9 cellular contexts compared by ENCODE assay signal in genomic region chr11:67400251-67400941, GRCh38. TPM values are rescaled to one million over a fixed set of nuclear protein-coding genes. Genes with fewer than 3 reads are reported as not detected.
DNase-seq lines count a peak whose midpoint lies in the region; ATAC-seq and TF ChIP-seq lines count a peak whose summit lies in the region.
"Had no signal": no experiment of that assay in that cellular context is flagged by ENCODE, and none has a peak within 500 bp of the region (broad histone marks: within the 10 kb centered on the region; RNA-seq: fewer than 3 reads in every experiment).

No MANE protein-coding gene starts in this region.

- ATAC-seq in GM23338: no peak
- ATAC-seq in activated CD8-positive, alpha-beta T cell treated with anti-CD3 and anti-CD28 coated beads, Interleukin-2, amount 10 ng/mL, durations not matched to agents 7 days and 5 days: no peak
- peak in 5 of 8 donors; percentile 4 to 36 (median 6) for ATAC-seq in heart right ventricle
- ATAC-seq in GM21619 (IDR thresholded peaks at IDR 0.05; ENCODE audit: unreplicated experiment): no peak
- ATAC-seq in HG03039 (IDR thresholded peaks at IDR 0.05; ENCODE audit: unreplicated experiment): no peak

- CTCF ChIA-PET in activated CD8-positive, alpha-beta T cell treated with anti-CD3 and anti-CD28 coated beads, Interleukin-2, amount 10 ng/mL, durations not matched to agents 7 days and 5 days (lab: Charles Lee): interaction anchor here (0.8 to 5.7 kb wide), 15 partner anchors 9 to 184 kb away, joined by 3 to 73 read pairs (median 9); partner anchors contain the start of genes AIP, GSTP1, PITPNM1 and POLD4

- peak overlapping the region; percentile 76 for H3K4me3 Mint-ChIP-seq in GM23338
- H3K4me3 Mint-ChIP-seq in activated CD8-positive, alpha-beta T cell treated with anti-CD3 and anti-CD28 coated beads, Interleukin-2, amount 10 ng/mL, durations not matched to agents 7 days and 5 days: peak overlapping the region; percentile 90

- no peak overlapping the region for H2AFZ ChIP-seq in GM23338

- H3K79me2 ChIP-seq in GM23338 (replicated peaks; ENCODE audit: insufficient read depth): peaks cover 16% of the 10 kb centered on the region

- peaks cover 30% of the 10 kb centered on the region for H3K4me1 Mint-ChIP-seq in GM23338
- peaks cover 64% of the 10 kb centered on the region for H3K4me1 Mint-ChIP-seq in activated CD8-positive, alpha-beta T cell treated with anti-CD3 and anti-CD28 coated beads, Interleukin-2, amount 10 ng/mL, durations not matched to agents 7 days and 5 days (ENCODE audit: low read depth)

- H3K4me2 ChIP-seq in GM23338: peak overlapping the region; percentile 91

- peak overlapping the region; percentile 90 to 98 (median 96) for H3K9ac ChIP-seq in skeletal muscle tissue (ENCODE audit: low read depth in 1 of 3, low read length in 3 of 3)

- H3K9me2 ChIP-seq in GM23338 (ENCODE audit: insufficient read depth): no peaks in the 10 kb centered on the region

- no peaks in the 10 kb centered on the region for H3K9me3 Mint-ChIP-seq in GM23338
- no peaks in the 10 kb centered on the region for H3K9me3 Mint-ChIP-seq in activated CD8-positive, alpha-beta T cell treated with anti-CD3 and anti-CD28 coated beads, Interleukin-2, amount 10 ng/mL, durations not matched to agents 7 days and 5 days (ENCODE audit: insufficient read depth)

- no peak for DNase-seq in GM23338 (ENCODE audit: low spot score)
- no peak for DNase-seq in activated CD8-positive, alpha-beta T cell treated with anti-CD3 and anti-CD28 coated beads, Interleukin-2, amount 10 ng/mL, durations not matched to agents 7 days and 5 days
- DNase-seq in heart right ventricle: no peak
- no peak for DNase-seq in HuH-7.5 (ENCODE audit: low spot score)
- DNase-seq in effector CD8-positive, alpha-beta T cell (lab: John Stamatoyannopoulos, UW): no peak

- POLR2A ChIA-PET in activated CD8-positive, alpha-beta T cell treated with anti-CD3 and anti-CD28 coated beads, Interleukin-2, amount 10 ng/mL, durations not matched to agents 7 days and 5 days (lab: Charles Lee): interaction anchor here (0.6 to 6.9 kb wide), 11 partner anchors 9 to 161 kb away, joined by 3 to 109 read pairs (median 27); partner anchors contain the start of genes CDK2AP2, POLD4, PTPRCAP and RAD9A

- H3K27me3 ChIP-seq in GM23338 (ENCODE audit: insufficient read depth): no peaks in the 10 kb centered on the region
- H3K27me3 ChIP-seq in heart right ventricle: no peaks in the 10 kb centered on the region
- H3K27me3 ChIP-seq in skeletal muscle tissue (ENCODE audit: control insufficient read depth in 3 of 3, insufficient read depth in 3 of 3, low read length in 3 of 3): peaks cover 0 to 3% (median 0%) of the 10 kb centered on the region in 3 donors

- TF ChIP-seq CTCF in GM23338 (conservative IDR thresholded peaks at IDR 0.05; ENCODE audit: low read depth in 2 of 2) (no peak), heart right ventricle (IDR thresholded peaks at IDR 0.05) (no peak)

- H3K9me3 ChIP-seq in heart right ventricle (no peaks in the 10 kb centered on the region), skeletal muscle tissue (ENCODE audit: control insufficient read depth in 3 of 3, low read length in 3 of 3) (no peaks in the 10 kb centered on the region)

- no peak overlapping the region for H3K27ac ChIP-seq in GM23338 (ENCODE audit: low read depth)
- peak overlapping the region in 9 of 10 donors; percentile 94 to 99 (median 97) for H3K27ac ChIP-seq in heart right ventricle
- H3K27ac ChIP-seq in skeletal muscle tissue (ENCODE audit: low read depth, low read length): peak overlapping the region; percentile 94

- intact Hi-C loops in heart right ventricle (cut with DNase I): loop anchor here in 8 of 10 donors (2.0 to 5.0 kb wide), 4 partner anchors 67 to 107 kb away; partner anchors contain the start of genes TMEM134 (in 6 of the 8), CDK2AP2 (in 4 of the 8), PITPNM1 (in 4 of the 8) and AIP (in 1 of the 8)

- H3K4me3 ChIP-seq in GM23338 (peak overlapping the region; percentile 88), heart right ventricle (peak overlapping the region; percentile 68 to 99 (median 96)), skeletal muscle tissue (ENCODE audit: low read length in 3 of 3) (peak overlapping the region; percentile 82 to 87 (median 85))

- peaks cover 37% of the 10 kb centered on the region for H3K36me3 Mint-ChIP-seq in GM23338 (ENCODE audit: low read depth)
- peaks cover 64% of the 10 kb centered on the region for H3K36me3 Mint-ChIP-seq in activated CD8-positive, alpha-beta T cell treated with anti-CD3 and anti-CD28 coated beads, Interleukin-2, amount 10 ng/mL, durations not matched to agents 7 days and 5 days (ENCODE audit: low read depth)

- WGBS in heart right ventricle, 2 donors: 35 to 37% methylated on average over 23 of the region's 23 CpGs

- no peaks in the 10 kb centered on the region for H3K36me3 ChIP-seq in GM23338 (ENCODE audit: insufficient read depth)
- peaks cover 0 to 53% (median 26%) of the 10 kb centered on the region in 9 donors for H3K36me3 ChIP-seq in heart right ventricle
- H3K36me3 ChIP-seq in skeletal muscle tissue (ENCODE audit: control insufficient read depth in 3 of 3, insufficient read depth in 3 of 3, low read length in 3 of 3): peaks cover 31 to 34% (median 33%) of the 10 kb centered on the region in 3 donors

- peaks cover 12% of the 10 kb centered on the region for H3K27me3 Mint-ChIP-seq in GM23338 (ENCODE audit: insufficient read depth, low read depth, poor library complexity)
- H3K27me3 Mint-ChIP-seq in activated CD8-positive, alpha-beta T cell treated with anti-CD3 and anti-CD28 coated beads, Interleukin-2, amount 10 ng/mL, durations not matched to agents 7 days and 5 days (ENCODE audit: low read depth): no peaks in the 10 kb centered on the region

- H3F3A ChIP-seq in GM23338 (replicated peaks; ENCODE audit: low read depth): 0 out of 2 replicates have a peak, but pooled peaks cover 4% of the 10 kb centered on the region

- H3K4me1 ChIP-seq in GM23338 (ENCODE audit: insufficient read depth) (peaks cover 24% of the 10 kb centered on the region), heart right ventricle (peaks cover 0 to 80% (median 54%) of the 10 kb centered on the region in 9 donors), skeletal muscle tissue (ENCODE audit: control insufficient read depth in 3 of 3, insufficient read depth in 3 of 3, low read length in 3 of 3) (peaks cover 21 to 33% (median 22%) of the 10 kb centered on the region in 3 donors)

- H4K20me1 ChIP-seq in GM23338 (replicated peaks; ENCODE audit: insufficient read depth): peaks cover 8% of the 10 kb centered on the region; the same call in 1 of the 2 replicates

- H3K27ac Mint-ChIP-seq in GM23338: peak overlapping the region; percentile 45; the same call in 1 of the 2 replicates
- H3K27ac Mint-ChIP-seq in activated CD8-positive, alpha-beta T cell treated with anti-CD3 and anti-CD28 coated beads, Interleukin-2, amount 10 ng/mL, durations not matched to agents 7 days and 5 days: peak overlapping the region; percentile 86

TF ChIP-seq in GM23338, 12 proteins besides CTCF, POLR2A, EP300 and RAD21 (continues in another document):
- no peak for TF ChIP-seq ETS1 (IDR thresholded peaks at IDR 0.05)
- TF ChIP-seq STAT1 (IDR thresholded peaks at IDR 0.05; ENCODE audit: unreplicated experiment): no peak

RNA-seq across cellular contexts. Expression of gene PPP1CA, which starts 1.3 kb away (rescaled TPM):
- 227 and 237 TPM in 2 replicates for total RNA-seq in GM23338 (2014; rRNA removed; shearing (Covaris generic))
- polyA plus RNA-seq in GM23338 (2016; fragmentation: Nextera tagmentation; extraction: Ambion mirVana) (217 TPM in 2 replicates), heart right ventricle (100 to 1,000 TPM in 1 of 2 donors, 10 to 100 TPM in 1; 80.2 to 186 TPM)
- 100 to 1,000 TPM; 429 to 434 TPM for total RNA-seq in activated CD8-positive, alpha-beta T cell treated with anti-CD3 and anti-CD28 coated beads, Interleukin-2, amount 10 ng/mL, durations not matched to agents 7 days and 5 days
- total RNA-seq in heart right ventricle (100 to 1,000 TPM in 7 of 10 donors, 10 to 100 TPM in 3; 92.0 to 143 (median 103) TPM), skeletal muscle tissue (163 TPM)

RNA-seq across cellular contexts. Expression of gene TBC1D10C, which starts 3.5 kb away (rescaled TPM):
- 0.31 and 0.35 TPM in 2 replicates for total RNA-seq in GM23338 (2014; rRNA removed; shearing (Covaris generic))
- polyA plus RNA-seq in GM23338 (2016; fragmentation: Nextera tagmentation; extraction: Ambion mirVana): 0.17 and 0.31 TPM in 2 replicates
- total RNA-seq in activated CD8-positive, alpha-beta T cell treated with anti-CD3 and anti-CD28 coated beads, Interleukin-2, amount 10 ng/mL, durations not matched to agents 7 days and 5 days: 100 to 1,000 TPM; 345 to 352 TPM
- total RNA-seq in heart right ventricle: 1 to 10 TPM in 2 of 10 donors, under 1 TPM in 8; 0.26 to 7.1 (median 0.65) TPM
- polyA plus RNA-seq in heart right ventricle: 1 to 10 TPM in 1 of 2 donors, under 1 TPM in 1; 0.62 to 1.4 TPM
- 1.0 TPM for total RNA-seq in skeletal muscle tissue
- total RNA-seq: LHCN-M2 had no signal

RNA-seq across cellular contexts. Expression of gene RAD9A, which starts 8.6 kb away (rescaled TPM):
- total RNA-seq in GM23338 (2014; rRNA removed; shearing (Covaris generic)): 13.9 and 16.5 TPM in 2 replicates
- polyA plus RNA-seq in GM23338 (2016; fragmentation: Nextera tagmentation; extraction: Ambion mirVana) (17.0 and 18.9 TPM in 2 replicates), heart right ventricle (10 to 100 TPM in 1 of 2 donors, 1 to 10 TPM in 1; 9.9 to 15.0 TPM)
- 10 to 100 TPM; 59.5 to 60.4 TPM for total RNA-seq in activated CD8-positive, alpha-beta T cell treated with anti-CD3 and anti-CD28 coated beads, Interleukin-2, amount 10 ng/mL, durations not matched to agents 7 days and 5 days
- total RNA-seq in heart right ventricle (10 to 100 TPM in 1 of 10 donors, 1 to 10 TPM in 9; 4.8 to 13.8 (median 6.4) TPM), skeletal muscle tissue (2.6 TPM)

RNA-seq across cellular contexts. Expression of gene CARNS1, which starts 15.1 kb away (rescaled TPM):
- 0.27 and 0.76 TPM in 2 replicates for total RNA-seq in GM23338 (2014; rRNA removed; shearing (Covaris generic))
- polyA plus RNA-seq in GM23338 (2016; fragmentation: Nextera tagmentation; extraction: Ambion mirVana) (0.52 and 0.63 TPM in 2 replicates), heart right ventricle (10 to 100 TPM in 1 of 2 donors, under 1 TPM in 1; 0.55 to 10.9 TPM)
- total RNA-seq in activated CD8-positive, alpha-beta T cell treated with anti-CD3 and anti-CD28 coated beads, Interleukin-2, amount 10 ng/mL, durations not matched to agents 7 days and 5 days: 1 to 10 TPM; 4.8 to 4.9 TPM
- total RNA-seq in heart right ventricle (10 to 100 TPM in 9 of 10 donors, 1 to 10 TPM in 1; 6.1 to 26.6 (median 19.0) TPM), skeletal muscle tissue (17.2 TPM)

RNA-seq across cellular contexts. Expression of gene CLCF1, which starts 27.0 kb away (rescaled TPM):
- 0.19 TPM in 1 of 2 replicates, not detected in the other for total RNA-seq in GM23338 (2014; rRNA removed; shearing (Covaris generic))
- 0.17 and 0.32 TPM in 2 replicates for polyA plus RNA-seq in GM23338 (2016; fragmentation: Nextera tagmentation; extraction: Ambion mirVana)
- total RNA-seq in activated CD8-positive, alpha-beta T cell treated with anti-CD3 and anti-CD28 coated beads, Interleukin-2, amount 10 ng/mL, durations not matched to agents 7 days and 5 days: under 1 TPM; 0.29 to 0.50 TPM
- total RNA-seq in heart right ventricle: 1 to 10 TPM in 6 of 10 donors, under 1 TPM in 4; 0.31 to 2.2 (median 1.0) TPM
- 10 to 100 TPM in 1 of 2 donors, 1 to 10 TPM in 1; 2.6 to 12.3 TPM for polyA plus RNA-seq in heart right ventricle
- total RNA-seq in skeletal muscle tissue: 1.0 TPM

Comparison
In these comparisons a context has a peak if more than half of its experiments do, and no peak if none do; other contexts are left out.
1. ATAC-seq: peak in heart right ventricle (5 of 8); none in GM23338 (single experiment), activated CD8-positive, alpha-beta T cell treated with anti-CD3 and anti-CD28 coated beads, Interleukin-2, amount 10 ng/mL, durations not matched to agents 7 days and 5 days (single experiment), GM21619 (single experiment) and HG03039 (single experiment).
2. RNA of gene TBC1D10C, which starts 3.5 kb away (total RNA-seq): 345 to 352 TPM in activated CD8-positive, alpha-beta T cell treated with anti-CD3 and anti-CD28 coated beads, Interleukin-2, amount 10 ng/mL, durations not matched to agents 7 days and 5 days; 1.0 TPM in skeletal muscle tissue (single experiment), 0.26 to 7.1 TPM in heart right ventricle and 0.31 to 0.35 TPM in GM23338; every median in the first group is over 10 times any median in the second.
3. Peak in every context shown above with its lines, with median percentiles within 50 percentile points of each other: H3K4me3 ChIP-seq.